8 cellular contexts compared by ENCODE assay signal in genomic region chr2:47905454-47906260, GRCh38. TPM values are rescaled to one million over a fixed set of nuclear protein-coding genes. Genes with fewer than 3 reads are reported as not detected.
DNase-seq lines count a peak whose midpoint lies in the region; ATAC-seq, FAIRE-seq and TF ChIP-seq lines count a peak whose summit lies in the region.

No MANE protein-coding gene starts in this region.

- no peaks in the 10 kb centered on the region for H3K9me3 ChIP-seq in SU-DHL-6 (ENCODE audit: insufficient read depth, low read length)
- H3K9me3 ChIP-seq in heart left ventricle, result no peaks in the 10 kb centered on the region
- no peaks in the 10 kb centered on the region for H3K9me3 ChIP-seq in vagina

- peaks cover 19% of the 10 kb centered on the region for H3F3A ChIP-seq in SU-DHL-6 (ENCODE audit: insufficient read depth)

- H3K4me2 ChIP-seq in SU-DHL-6 (ENCODE audit: low read depth, low read length, poor library complexity, severe bottlenecking), result peak overlapping the region; percentile 85

- H3K4me1 ChIP-seq in heart left ventricle (peaks cover 0 to 41% (median 27%) of the 10 kb centered on the region in 12 donors), vagina (peaks cover 32% of the 10 kb centered on the region)

- peak; percentile 12 to 37 (median 21) for ATAC-seq in heart left ventricle

- DNase-seq in AML-193 (lab: John Stamatoyannopoulos, UW) (peak; percentile 29 to 40), GM19239 (ENCODE audit: insufficient read length, low spot score) (no peak), HUDEP-2 (lab: John Stamatoyannopoulos, UW; ENCODE audit: unreplicated experiment in 76 of 76) (peak in 39 of 76 experiments; percentile 13 to 74 (median 46)), heart left ventricle (peak; percentile 62 to 86 (median 62)), pons (ENCODE audit: low spot score) (peak; percentile 37), vagina (ENCODE audit: extremely low spot score in 2 of 2) (no peak)
- DNase-seq in activated naive CD8-positive, alpha-beta T cell treated with anti-CD3 and anti-CD28 coated beads, Interleukin-2, amount 50 U/mL, for 16 hours (ENCODE audit: low read depth, low spot score), result peak; percentile 19

- H3K9me2 ChIP-seq in SU-DHL-6 (replicated peaks; ENCODE audit: insufficient read depth, low read length), result no peaks in the 10 kb centered on the region

- TF ChIP-seq POLR2A in heart left ventricle (IDR thresholded peaks at IDR 0.05), result no peak
- no peak for TF ChIP-seq POLR2A in vagina (IDR thresholded peaks at IDR 0.05)

- intact Hi-C loops in heart left ventricle (cut with DNase I) (loop anchor here (2.0 to 10.0 kb wide), 11 partner anchors 38 to 529 kb away; partner anchors contain the start of gene MSH6 (in 9 of the 10)), vagina (cut with DNase I) (loop anchor here (5.0 kb wide), 2 partner anchors 123 to 202 kb away; partner anchors contain the start of gene MSH6)

- H3K27ac ChIP-seq in SU-DHL-6 (ENCODE audit: low read depth, low read length), result peak overlapping the region; percentile 94
- H3K27ac ChIP-seq in heart left ventricle, result peak overlapping the region; percentile 96 to 100 (median 99)
- H3K27ac ChIP-seq in vagina, result peak overlapping the region; percentile 99

- no peak for TF ChIP-seq CTCF in SU-DHL-6 (IDR thresholded peaks at IDR 0.05; ENCODE audit: insufficient read depth, low read length, poor library complexity, severe bottlenecking)
- peak in 1 of 12 donors; percentile 7 for TF ChIP-seq CTCF in heart left ventricle (IDR thresholded peaks at IDR 0.05)
- no peak for TF ChIP-seq CTCF in vagina (IDR thresholded peaks at IDR 0.05)

- H3K27me3 ChIP-seq in SU-DHL-6 (ENCODE audit: low read length) (no peaks in the 10 kb centered on the region), heart left ventricle (no peaks in the 10 kb centered on the region), vagina (no peaks in the 10 kb centered on the region)

- H3K79me2 ChIP-seq in SU-DHL-6 (ENCODE audit: insufficient read depth, low read length), result peaks cover 52% of the 10 kb centered on the region

- peak; percentile 66 for FAIRE-seq in GM19239 (lab: Jason Lieb, UNC)

- H3K9ac ChIP-seq in SU-DHL-6 (ENCODE audit: low read length), result peak overlapping the region; percentile 96

- WGBS in heart left ventricle, 4 donors, result 0 to 1% (median 1%) methylated on average over 29 to 95 of the region's 95 CpGs

- H2AFZ ChIP-seq in SU-DHL-6 (ENCODE audit: low read depth, low read length, severe bottlenecking), result peak overlapping the region; percentile 29

- peak overlapping the region; percentile 89 for H3K4me3 ChIP-seq in SU-DHL-6 (ENCODE audit: insufficient read depth, low read length, poor library complexity, severe bottlenecking)
- peak overlapping the region; percentile 75 to 98 (median 92) for H3K4me3 ChIP-seq in heart left ventricle
- H3K4me3 ChIP-seq in vagina, result peak overlapping the region; percentile 77 to 97

- peaks cover 9% of the 10 kb centered on the region; the same call in 1 of the 2 replicates for H4K20me1 ChIP-seq in SU-DHL-6 (ENCODE audit: low read depth, low read length)

- H3K36me3 ChIP-seq in SU-DHL-6 (ENCODE audit: low read length) (no peaks in the 10 kb centered on the region), heart left ventricle (no peaks in the 10 kb centered on the region), vagina (no peaks in the 10 kb centered on the region)

RNA-seq across cellular contexts. Expression of gene FBXO11, which starts 0.6 kb away (rescaled TPM):
- 10 to 100 TPM; 26.0 to 52.4 (median 35.0) TPM for total RNA-seq in heart left ventricle
- 10 to 100 TPM; 19.7 to 23.4 TPM for polyA plus RNA-seq in heart left ventricle
- total RNA-seq in vagina, result 35.8 TPM

Comparison
In these comparisons a context has a peak if more than half of its experiments do, and no peak if none do; other contexts are left out.
1. DNase-seq: peak in AML-193 (2 of 2), HUDEP-2 (39 of 76), activated naive CD8-positive, alpha-beta T cell treated with anti-CD3 and anti-CD28 coated beads, Interleukin-2, amount 50 U/mL, for 16 hours (single experiment), heart left ventricle (5 of 5) and pons (single experiment); none in GM19239 (single experiment) and vagina (0 of 2).
2. Peak in every context shown above with its lines, with median percentiles within 50 percentile points of each other: H3K27ac ChIP-seq and H3K4me3 ChIP-seq.